1 cellular context compared by ENCODE assay signal in genomic region chr20:41034239-41034638, GRCh38.
TF ChIP-seq lines count a peak whose summit lies in the region.

No MANE protein-coding gene starts in this region.

TF ChIP-seq in GM12878, 131 proteins besides CTCF, POLR2A, EP300 and RAD21:
- no peak for TF ChIP-seq STAT3 (IDR thresholded peaks at IDR 0.05; ENCODE audit: low read depth, low read length)
- TF ChIP-seq ZNF687 (IDR thresholded peaks at IDR 0.05): no peak
- TF ChIP-seq HCFC1 (IDR thresholded peaks at IDR 0.05; ENCODE audit: low read length): no peak
- TF ChIP-seq, protein P1, sequence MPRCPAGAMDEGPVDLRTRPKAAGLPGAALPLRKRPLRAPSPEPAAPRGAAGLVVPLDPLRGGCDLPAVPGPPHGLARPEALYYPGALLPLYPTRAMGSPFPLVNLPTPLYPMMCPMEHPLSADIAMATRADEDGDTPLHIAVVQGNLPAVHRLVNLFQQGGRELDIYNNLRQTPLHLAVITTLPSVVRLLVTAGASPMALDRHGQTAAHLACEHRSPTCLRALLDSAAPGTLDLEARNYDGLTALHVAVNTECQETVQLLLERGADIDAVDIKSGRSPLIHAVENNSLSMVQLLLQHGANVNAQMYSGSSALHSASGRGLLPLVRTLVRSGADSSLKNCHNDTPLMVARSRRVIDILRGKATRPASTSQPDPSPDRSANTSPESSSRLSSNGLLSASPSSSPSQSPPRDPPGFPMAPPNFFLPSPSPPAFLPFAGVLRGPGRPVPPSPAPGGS (IDR thresholded peaks at IDR 0.05; ENCODE audit: borderline replicate concordance, insufficient read depth, low read depth, low read length, poor library complexity, severe bottlenecking): no peak
- TF ChIP-seq TBL1XR1 (IDR thresholded peaks at IDR 0.05; ENCODE audit: low read depth, low read length): no peak
- TF ChIP-seq, protein P2, sequence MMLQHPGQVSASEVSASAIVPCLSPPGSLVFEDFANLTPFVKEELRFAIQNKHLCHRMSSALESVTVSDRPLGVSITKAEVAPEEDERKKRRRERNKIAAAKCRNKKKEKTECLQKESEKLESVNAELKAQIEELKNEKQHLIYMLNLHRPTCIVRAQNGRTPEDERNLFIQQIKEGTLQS (IDR thresholded peaks at IDR 0.05; ENCODE audit: borderline replicate concordance, extremely low read depth, low read depth, low read length): no peak
- no peak for TF ChIP-seq IRF4 (IDR thresholded peaks at IDR 0.05; ENCODE audit: low read depth, low read length)
